11 cellular contexts compared by ENCODE assay signal in genomic region chr6:27477318-27478013, GRCh38. TPM values are rescaled to one million over a fixed set of nuclear protein-coding genes. Genes with fewer than 3 reads are reported as not detected.
A peak's percentile ranks its signal among the peaks of the same experiment; 100 is the strongest.
DNase-seq lines count a peak whose midpoint lies in the region; ATAC-seq, FAIRE-seq and TF ChIP-seq lines count a peak whose summit lies in the region.
"Had no signal": no experiment of that assay in that cellular context is flagged by ENCODE, and none has a peak within 500 bp of the region (broad histone marks: within the 10 kb centered on the region; RNA-seq: fewer than 3 reads in every experiment).

No MANE protein-coding gene starts in this region.

- no peaks in the 10 kb centered on the region for H3K36me3 ChIP-seq in BLaER1 treated with 17β-estradiol and CSF1 and Interleukin-3, amounts not matched to agents 10 nM and 100 nM
- no peaks in the 10 kb centered on the region for H3K36me3 ChIP-seq in HUES6 (ENCODE audit: control insufficient read depth, insufficient read depth, low read length)
- peaks cover 0 to 13% (median 0%) of the 10 kb centered on the region in 3 experiments for H3K36me3 ChIP-seq in naive thymus-derived CD4-positive, alpha-beta T cell (ENCODE audit: control insufficient read depth in 2 of 3, insufficient read depth in 3 of 3, low read length in 3 of 3)
- H3K36me3 ChIP-seq: sigmoid colon, stomach had no signal

- CTCF ChIA-PET in naive thymus-derived CD4-positive, alpha-beta T cell (lab: Charles Lee) = interaction anchor here (0.6 to 1.0 kb wide), 2 partner anchors 51 to 275 kb away, joined by 3 read pairs; no protein-coding TSS in a partner anchor

- no peak for ATAC-seq in naive thymus-derived CD4-positive, alpha-beta T cell
- ATAC-seq in HG03280 (IDR thresholded peaks at IDR 0.05; ENCODE audit: unreplicated experiment) = no peak
- ATAC-seq in stimulated activated effector memory CD8-positive, alpha-beta T cell treated with anti-CD3 and anti-CD28 coated beads, Interleukin-12 subunit alpha, Interleukin-12 subunit beta, amount 100 ng/mL, for 72 hours = no peak

- H3K27me3 Mint-ChIP-seq in naive thymus-derived CD4-positive, alpha-beta T cell = peaks cover 0 to 18% (median 0%) of the 10 kb centered on the region in 5 donors

- intact Hi-C loops in naive thymus-derived CD4-positive, alpha-beta T cell (cut with micrococcal nuclease) = loop anchor here (1.0 to 10.0 kb wide), 33 partner anchors 17 to 1505 kb away; partner anchors contain the start of genes POM121L2 (in 2 of the 2), ZNF391 (in 2 of the 2), ABT1 (in 1 of the 2) and HMGN4 (in 1 of the 2)

- POLR2A ChIA-PET in naive thymus-derived CD4-positive, alpha-beta T cell (lab: Charles Lee) = interaction anchor here (0.6 to 2.7 kb wide), 13 partner anchors 17 to 1418 kb away, joined by 3 to 24 read pairs (median 6); a partner anchor contains a TSS

- peaks cover 0 to 4% (median 0%) of the 10 kb centered on the region in 5 donors for H3K36me3 Mint-ChIP-seq in naive thymus-derived CD4-positive, alpha-beta T cell
- peaks cover 9% of the 10 kb centered on the region for H3K36me3 Mint-ChIP-seq in stimulated activated effector memory CD8-positive, alpha-beta T cell treated with anti-CD3 and anti-CD28 coated beads, Interleukin-12 subunit alpha, Interleukin-12 subunit beta, amount 100 ng/mL, for 72 hours

- no peaks in the 10 kb centered on the region for H4K20me1 ChIP-seq in BLaER1 treated with 17β-estradiol and CSF1 and Interleukin-3, amounts not matched to agents 10 nM and 100 nM

- peak; percentile 24 for DNase-seq in cerebellar cortex (ENCODE audit: low spot score)
- DNase-seq in naive thymus-derived CD4-positive, alpha-beta T cell = no peak
- DNase-seq in NCI-H524 treated with DMSO at 0.1 percent for 48 hours (lab: John Stamatoyannopoulos, UW) = no peak
- no peak for DNase-seq in stimulated activated effector memory CD8-positive, alpha-beta T cell treated with anti-CD3 and anti-CD28 coated beads, Interleukin-12 subunit alpha, Interleukin-12 subunit beta, amount 100 ng/mL, for 72 hours (ENCODE audit: low spot score in 2 of 2)
- no peak for DNase-seq in GM12892 (ENCODE audit: insufficient read length)
- DNase-seq: NCI-H446, sigmoid colon, stomach had no signal

- H3K4me1 ChIP-seq in BLaER1 treated with 17β-estradiol and CSF1 and Interleukin-3, amounts not matched to agents 10 nM and 100 nM = peaks cover 16 to 50% (median 27%) of the 10 kb centered on the region in 10 experiments
- H3K4me1 ChIP-seq in HUES6 (ENCODE audit: control insufficient read depth, insufficient read depth, low read length) = peaks cover 5% of the 10 kb centered on the region; the same call in 1 of the 2 replicates
- H3K4me1 ChIP-seq in naive thymus-derived CD4-positive, alpha-beta T cell (ENCODE audit: control insufficient read depth in 2 of 2, insufficient read depth in 2 of 2, low read length in 2 of 2) = peaks cover 9 to 12% of the 10 kb centered on the region in 2 donors

- H3K27ac Mint-ChIP-seq in naive thymus-derived CD4-positive, alpha-beta T cell = peak overlapping the region in 5 of 9 donors; percentile 40 to 67 (median 58)
- no peak overlapping the region for H3K27ac Mint-ChIP-seq in stimulated activated effector memory CD8-positive, alpha-beta T cell treated with anti-CD3 and anti-CD28 coated beads, Interleukin-12 subunit alpha, Interleukin-12 subunit beta, amount 100 ng/mL, for 72 hours

- H3K27me3 ChIP-seq in BLaER1 treated with 17β-estradiol and CSF1 and Interleukin-3, amounts not matched to agents 10 nM and 100 nM = no peaks in the 10 kb centered on the region
- peaks cover 6% of the 10 kb centered on the region; the same call in 1 of the 2 replicates for H3K27me3 ChIP-seq in HUES6 (ENCODE audit: control insufficient read depth, insufficient read depth, low read length)
- no peaks in the 10 kb centered on the region for H3K27me3 ChIP-seq in naive thymus-derived CD4-positive, alpha-beta T cell (ENCODE audit: control insufficient read depth in 2 of 2, insufficient read depth in 2 of 2, low read length in 2 of 2)
- H3K27me3 ChIP-seq: sigmoid colon, stomach had no signal

- H3K4me3 Mint-ChIP-seq in naive thymus-derived CD4-positive, alpha-beta T cell = peak overlapping the region in 5 of 10 donors; percentile 47 to 62 (median 50)
- H3K4me3 Mint-ChIP-seq in stimulated activated effector memory CD8-positive, alpha-beta T cell treated with anti-CD3 and anti-CD28 coated beads, Interleukin-12 subunit alpha, Interleukin-12 subunit beta, amount 100 ng/mL, for 72 hours = no peak overlapping the region

- peaks cover 0 to 8% (median 0%) of the 10 kb centered on the region in 11 donors for H3K9me3 Mint-ChIP-seq in naive thymus-derived CD4-positive, alpha-beta T cell
- no peaks in the 10 kb centered on the region for H3K9me3 Mint-ChIP-seq in stimulated activated effector memory CD8-positive, alpha-beta T cell treated with anti-CD3 and anti-CD28 coated beads, Interleukin-12 subunit alpha, Interleukin-12 subunit beta, amount 100 ng/mL, for 72 hours

- H3K4me2 ChIP-seq in BLaER1 treated with 17β-estradiol and CSF1 and Interleukin-3, amounts not matched to agents 10 nM and 100 nM = peak overlapping the region; percentile 70 to 95 (median 82)

- peak overlapping the region in 10 of 11 experiments; percentile 4 to 95 (median 92); a peak in 14 of 22 replicates for H3K9ac ChIP-seq in BLaER1 treated with 17β-estradiol and CSF1 and Interleukin-3, amounts not matched to agents 10 nM and 100 nM
- H3K9ac ChIP-seq in HUES6 (ENCODE audit: low read length) = no peak overlapping the region

- H3K9me3 ChIP-seq in BLaER1 treated with 17β-estradiol and CSF1 and Interleukin-3, amounts not matched to agents 10 nM and 100 nM (replicated peaks in 1 of 11) = peaks cover 0 to 9% (median 0%) of the 10 kb centered on the region in 11 experiments; a peak in 4 of 22 replicates
- H3K9me3 ChIP-seq in HUES6 (ENCODE audit: control insufficient read depth, insufficient read depth, low read depth, low read length) = no peaks in the 10 kb centered on the region
- no peaks in the 10 kb centered on the region for H3K9me3 ChIP-seq in naive thymus-derived CD4-positive, alpha-beta T cell (ENCODE audit: control insufficient read depth in 2 of 3, low read length in 3 of 3)
- H3K9me3 ChIP-seq: sigmoid colon, stomach had no signal

- H3K4me3 ChIP-seq in BLaER1 treated with 17β-estradiol and CSF1 and Interleukin-3, amounts not matched to agents 10 nM and 100 nM = peak overlapping the region; percentile 70 to 91 (median 78); a peak in 16 of 20 replicates
- H3K4me3 ChIP-seq in HUES6 (ENCODE audit: low read depth, low read length) = peak overlapping the region; percentile 83
- H3K4me3 ChIP-seq in naive thymus-derived CD4-positive, alpha-beta T cell (ENCODE audit: low read length) = peak overlapping the region; percentile 95

- H3K4me1 Mint-ChIP-seq in naive thymus-derived CD4-positive, alpha-beta T cell = peaks cover under 1 to 11% (median 9%) of the 10 kb centered on the region in 7 donors
- H3K4me1 Mint-ChIP-seq in stimulated activated effector memory CD8-positive, alpha-beta T cell treated with anti-CD3 and anti-CD28 coated beads, Interleukin-12 subunit alpha, Interleukin-12 subunit beta, amount 100 ng/mL, for 72 hours = peaks cover 7% of the 10 kb centered on the region

- no peak for TF ChIP-seq POLR2A in GM12892 (IDR thresholded peaks at IDR 0.05; ENCODE audit: low read depth, low read length)

- H3K27ac ChIP-seq in BLaER1 treated with 17β-estradiol and CSF1 and Interleukin-3, amounts not matched to agents 10 nM and 100 nM = peak overlapping the region in 10 of 11 experiments; percentile 3 to 98 (median 95); a peak in 12 of 22 replicates
- no peak overlapping the region for H3K27ac ChIP-seq in HUES6 (ENCODE audit: low read depth, low read length)
- peak overlapping the region; percentile 97 for H3K27ac ChIP-seq in naive thymus-derived CD4-positive, alpha-beta T cell (ENCODE audit: low read depth, low read length)

- FAIRE-seq in GM12892 (lab: Jason Lieb, UNC) = no peak

RNA-seq across cellular contexts. Expression of gene ZNF184, which starts 4.6 kb away (rescaled TPM):
- 10 to 100 TPM in 4 of 5 experiments, 1 to 10 TPM in 1; 9.6 to 13.7 (median 12.3) TPM for total RNA-seq in naive thymus-derived CD4-positive, alpha-beta T cell
- 10 to 100 TPM in 1 of 2 donors, 1 to 10 TPM in 1; 7.0 to 12.6 TPM for polyA plus RNA-seq in naive thymus-derived CD4-positive, alpha-beta T cell
- polyA plus RNA-seq in GM12892 (2012; ENCODE audit: missing spikeins) = 5.4 TPM
